12 cellular contexts compared by ENCODE assay signal in genomic region chr2:36562245-36562644, GRCh38. TPM values are rescaled to one million over a fixed set of nuclear protein-coding genes. Genes with fewer than 3 reads are reported as not detected.
DNase-seq lines count a peak whose midpoint lies in the region; ATAC-seq, FAIRE-seq and TF ChIP-seq lines count a peak whose summit lies in the region.
"Had no signal": no experiment of that assay in that cellular context is flagged by ENCODE, and none has a peak within 500 bp of the region (broad histone marks: within the 10 kb centered on the region; RNA-seq: fewer than 3 reads in every experiment).

No MANE protein-coding gene starts in this region.

- TF ChIP-seq EP300 in HepG2 (IDR thresholded peaks at IDR 0.05; ENCODE audit: low read depth in 2 of 2, low read length in 2 of 2): no peak
- TF ChIP-seq EP300 in HepG2 (CRISPR knock-in tag; IDR thresholded peaks at IDR 0.05; ENCODE audit: borderline replicate concordance): no peak

- no peak overlapping the region for H2AFZ ChIP-seq in HepG2 (ENCODE audit: low read length)
- H2AFZ ChIP-seq in keratinocyte (ENCODE audit: control insufficient read depth, low read length): no peak overlapping the region

- no peaks in the 10 kb centered on the region for H3K9me3 ChIP-seq in right lobe of liver
- H3K9me3 ChIP-seq in HepG2 (ENCODE audit: low read length): no peaks in the 10 kb centered on the region
- H3K9me3 ChIP-seq in keratinocyte (ENCODE audit: control insufficient read depth, low read depth, low read length): no peaks in the 10 kb centered on the region
- H3K9me3 ChIP-seq in vagina: no peaks in the 10 kb centered on the region

- H3K4me1 ChIP-seq in right lobe of liver (peaks cover 0 to 12% (median 0%) of the 10 kb centered on the region in 4 donors), HepG2 (ENCODE audit: insufficient read depth, low read length) (peaks cover 23% of the 10 kb centered on the region), keratinocyte (ENCODE audit: control insufficient read depth, extremely low read depth, insufficient read depth, low read length) (peaks cover 39% of the 10 kb centered on the region), vagina (peaks cover 9% of the 10 kb centered on the region)

- ATAC-seq in right lobe of liver: peak in 1 of 4 donors; percentile 26
- ATAC-seq in HepG2: no peak
- ATAC-seq: naive thymus-derived CD8-positive, alpha-beta T cell had no signal

- dilution Hi-C loops in keratinocyte (cut with MboI; ENCODE audit: extremely low pct_ligation_motif_present, low sequenced_read_pairs): no loop called here

- H3K27ac ChIP-seq in right lobe of liver (peak overlapping the region; percentile 2 to 78 (median 38)), HepG2 (ENCODE audit: extremely low read length, insufficient read depth, low read length) (no peak overlapping the region), keratinocyte (ENCODE audit: control insufficient read depth, insufficient read depth, low read length) (peak overlapping the region; percentile 81), vagina (peak overlapping the region; percentile 17)

- H3K4me3 ChIP-seq in right lobe of liver: no peak overlapping the region
- H3K4me3 ChIP-seq in HepG2 (replicated peaks in 1 of 3; ENCODE audit: insufficient read depth in 1 of 3, low read depth in 2 of 3, low read length in 3 of 3): no peak overlapping the region
- H3K4me3 ChIP-seq in astrocyte of the spinal cord (ENCODE audit: low read depth, low read length): no peak overlapping the region
- peak overlapping the region in 1 of 3 experiments; percentile 12 for H3K4me3 ChIP-seq in keratinocyte (ENCODE audit: control insufficient read depth in 2 of 3, extremely low read depth in 1 of 3, insufficient read depth in 2 of 3, low read depth in 1 of 3, low read length in 3 of 3)
- no peak overlapping the region for H3K4me3 ChIP-seq in vagina

- TF ChIP-seq CTCF in right lobe of liver (IDR thresholded peaks at IDR 0.05): no peak
- no peak for TF ChIP-seq CTCF in HepG2 (CRISPR knock-in tag; IDR thresholded peaks at IDR 0.05)
- no peak for TF ChIP-seq CTCF in astrocyte of the spinal cord (IDR thresholded peaks at IDR 0.05; ENCODE audit: low read depth, low read length)
- TF ChIP-seq CTCF in keratinocyte (optimal IDR thresholded peaks at IDR 0.05 in 1 of 3, IDR thresholded peaks at IDR 0.05 in 1 of 3, conservative IDR thresholded peaks at IDR 0.05 in 1 of 3; ENCODE audit: extremely low read depth in 1 of 3, insufficient read depth in 2 of 3, low read length in 3 of 3): no peak
- TF ChIP-seq CTCF in vagina (IDR thresholded peaks at IDR 0.05): no peak

- H3K9me1 ChIP-seq in keratinocyte (ENCODE audit: control insufficient read depth, extremely low read depth, insufficient read depth, low read length): peaks cover 4% of the 10 kb centered on the region

- H4K20me1 ChIP-seq in HepG2 (ENCODE audit: insufficient read depth, low read length): no peaks in the 10 kb centered on the region
- no peaks in the 10 kb centered on the region for H4K20me1 ChIP-seq in keratinocyte (ENCODE audit: control insufficient read depth, extremely low read depth, insufficient read depth, low read length)

- peaks cover 0 to 5% (median 0%) of the 10 kb centered on the region in 4 donors for H3K36me3 ChIP-seq in right lobe of liver
- peaks cover 2 to 40% of the 10 kb centered on the region in 2 experiments; a peak in 3 of 5 replicates for H3K36me3 ChIP-seq in HepG2 (replicated peaks in 1 of 2; ENCODE audit: control insufficient read depth in 1 of 2, insufficient read depth in 2 of 2, low read length in 2 of 2)
- H3K36me3 ChIP-seq in keratinocyte (ENCODE audit: control insufficient read depth in 2 of 2, extremely low read depth in 1 of 2, insufficient read depth in 2 of 2, low read length in 2 of 2): peaks cover 6 to 28% of the 10 kb centered on the region in 2 experiments
- H3K36me3 ChIP-seq in vagina: peaks cover 0 to 5% of the 10 kb centered on the region in 2 donors

- CTCF ChIA-PET in HepG2 (lab: Yijun Ruan, JAX; ENCODE audit: low intra/inter-chr PET ratio, low total read pairs): no interaction called here

- intact Hi-C loops in right lobe of liver (cut with DNase I) (no loop called here), HepG2 (cut with micrococcal nuclease; ENCODE audit: unreplicated experiment) (no loop called here), vagina (cut with DNase I) (no loop called here)

- no peaks in the 10 kb centered on the region for H3K27me3 ChIP-seq in right lobe of liver
- H3K27me3 ChIP-seq in HepG2 (ENCODE audit: control insufficient read depth in 1 of 2, insufficient read depth in 2 of 2, low read length in 2 of 2): no peaks in the 10 kb centered on the region
- no peaks in the 10 kb centered on the region for H3K27me3 ChIP-seq in keratinocyte (ENCODE audit: control insufficient read depth, extremely low read depth, insufficient read depth, low read length)
- no peaks in the 10 kb centered on the region for H3K27me3 ChIP-seq in vagina

- in situ Hi-C loops in HepG2 (cut with HindIII; ENCODE audit: extremely low pct_ligation_motif_present, low pct_unique_long_range_greater_than_20kb): no loop called here
- in situ Hi-C loops in astrocyte of the spinal cord (cut with HindIII; ENCODE audit: low sequenced_read_pairs): no loop called here

- H3K4me2 ChIP-seq in HepG2 (ENCODE audit: low read depth, low read length): no peak overlapping the region
- peak overlapping the region; percentile 88 for H3K4me2 ChIP-seq in keratinocyte (ENCODE audit: control insufficient read depth, extremely low read depth, insufficient read depth, low read depth, low read length)

- WGBS in right lobe of liver (ENCODE audit: insufficient coverage, low coverage, low lambda C conversion rate, missing lambda C conversion rate): 82% methylated on average over 1 of the region's 1 CpG
- 96% methylated on average over 1 of the region's 1 CpG for WGBS in HepG2 (ENCODE audit: low lambda C conversion rate)

- H3K9ac ChIP-seq in HepG2 (ENCODE audit: insufficient read depth, low read depth, low read length): no peak overlapping the region
- no peak overlapping the region for H3K9ac ChIP-seq in keratinocyte (ENCODE audit: control insufficient read depth, extremely low read depth, insufficient read depth, low read length)

- no peak for TF ChIP-seq RAD21 in HepG2 (CRISPR knock-in tag; IDR thresholded peaks at IDR 0.05)

- no peak for FAIRE-seq in HepG2 (lab: Jason Lieb, UNC)
- FAIRE-seq in keratinocyte (lab: Jason Lieb, UNC): peak; percentile 71

- POLR2A ChIA-PET in HepG2 (lab: Yijun Ruan, JAX): interaction anchor here (1.2 kb wide), 1 partner anchor 209 kb away, joined by 4 read pairs; no protein-coding TSS in a partner anchor

- H3K79me2 ChIP-seq in HepG2 (ENCODE audit: insufficient read depth, low read length): no peaks in the 10 kb centered on the region
- peaks cover 23% of the 10 kb centered on the region for H3K79me2 ChIP-seq in keratinocyte (ENCODE audit: control insufficient read depth, insufficient read depth, low read length)

- DNase-seq in right lobe of liver (no peak), HepG2 (ENCODE audit: low spot score) (no peak), astrocyte of the spinal cord (ENCODE audit: low read depth, low spot score) (peak; percentile 63), keratinocyte (ENCODE audit: low read depth, low spot score) (peak; percentile 72), vagina (ENCODE audit: extremely low spot score in 2 of 2) (no peak), NOMO-1 treated with dmso at 0.1 percent for 144 hours (lab: John Stamatoyannopoulos, UW; ENCODE audit: unreplicated experiment) (no peak), NCI-H2029 (lab: John Stamatoyannopoulos, UW) (no peak)
- DNase-seq in stimulated activated CD4-positive, alpha-beta T cell treated with anti-CD3 and anti-CD28 coated beads, Interleukin-12 subunit alpha, Interleukin-12 subunit beta, amount 100 ng/mL, for 4 hours: no peak
- DNase-seq: GDM1; GOT3; naive thymus-derived CD8-positive, alpha-beta T cell; NCI-H1417 treated with DMSO at 0.1 percent for 48 hours had no signal

- no peak for TF ChIP-seq POLR2A in right lobe of liver (IDR thresholded peaks at IDR 0.05)
- TF ChIP-seq POLR2A in HepG2 (IDR thresholded peaks at IDR 0.05; ENCODE audit: insufficient read depth in 1 of 2, low read depth in 2 of 2, low read length in 2 of 2): no peak
- no peak for TF ChIP-seq POLR2A in vagina (IDR thresholded peaks at IDR 0.05)

- BruUV-seq in HepG2 (replicated peaks; lab: Mats Ljungman, UMichigan): no TSS peak

RNA-seq across cellular contexts. Expression of gene FEZ2, which starts 35.7 kb away (rescaled TPM):
- total RNA-seq in right lobe of liver (10 to 100 TPM; 11.1 to 22.2 (median 18.7) TPM), HepG2 (2016; rRNA removed; fragmentation: Illumina TruSeq; extraction: Trizol) (59.1 and 59.3 TPM in 2 replicates), vagina (39.3 TPM)
- 8.4 and 12.9 TPM in 2 replicates for total RNA-seq in HepG2 (2016; cell fraction: cytosol; rRNA removed; fragmentation: Illumina TruSeq; extraction: Trizol; ENCODE audit: low read depth)
- 54.2 and 72.2 TPM in 2 replicates for total RNA-seq in HepG2 (2016; cell fraction: insoluble cytoplasmic fraction; rRNA removed; fragmentation: Illumina TruSeq; extraction: Trizol)
- 24.4 TPM in 2 replicates for total RNA-seq in HepG2 (2016; cell fraction: membrane; rRNA removed; fragmentation: Illumina TruSeq; extraction: Trizol)
- total RNA-seq in HepG2 (2016; cell fraction: nucleus; rRNA removed; fragmentation: Illumina TruSeq; extraction: Trizol): 58.1 and 65.8 TPM in 2 replicates
- polyA plus RNA-seq in HepG2 (2011; rRNA removed) (30.0 and 42.5 TPM in 2 replicates), keratinocyte (29.6 to 56.2 TPM (median 35.4 TPM) in 3 replicates)
- 14.6 and 23.9 TPM in 2 replicates for polyA plus RNA-seq in HepG2 (2011; cell fraction: cytosol; rRNA removed)
- polyA plus RNA-seq in HepG2 (2011; cell fraction: nucleus; rRNA removed): 18.9 and 26.2 TPM in 2 replicates
- 37.5 and 58.9 TPM in 2 replicates for polyA plus RNA-seq in HepG2 (2012)
- polyA plus RNA-seq in HepG2 (2016; cell fraction: cytosol; fragmentation: Illumina TruSeq; extraction: Trizol; ENCODE audit: low read depth): 8.4 and 9.6 TPM in 2 replicates
- 57.2 and 67.4 TPM in 2 replicates for polyA plus RNA-seq in HepG2 (2016; cell fraction: insoluble cytoplasmic fraction; fragmentation: Illumina TruSeq; extraction: Trizol; ENCODE audit: low read depth)
- 16.7 and 18.6 TPM in 2 replicates for polyA plus RNA-seq in HepG2 (2016; cell fraction: membrane; fragmentation: Illumina TruSeq; extraction: Trizol; ENCODE audit: low read depth)
- polyA plus RNA-seq in HepG2 (2016; cell fraction: nucleus; fragmentation: Illumina TruSeq; extraction: Trizol; ENCODE audit: insufficient read depth, low read depth): 44.6 and 44.8 TPM in 2 replicates
- polyA minus RNA-seq in HepG2 (2011; rRNA and poly(A)+ RNA removed; ENCODE audit: low replicate concordance): 3.2 and 8.2 TPM in 2 replicates
- 18.1 and 22.6 TPM in 2 replicates for polyA minus RNA-seq in HepG2 (2011; cell fraction: cytosol; rRNA and poly(A)+ RNA removed)
- polyA minus RNA-seq in HepG2 (2011; cell fraction: nucleus; rRNA and poly(A)+ RNA removed): 116 and 120 TPM in 2 replicates
- 41.0 TPM for polyA plus RNA-seq in keratinocyte (2011; ENCODE audit: low read depth)
- 29.9 and 48.5 TPM in 2 replicates for polyA plus RNA-seq in keratinocyte (2011; cell fraction: cytosol; rRNA removed)
- 29.6 and 36.7 TPM in 2 replicates for polyA plus RNA-seq in keratinocyte (2011; cell fraction: nucleus; rRNA removed)
- polyA plus RNA-seq in keratinocyte (2012; ENCODE audit: low replicate concordance): 26.4 and 40.9 TPM in 2 replicates
- polyA minus RNA-seq in keratinocyte: 6.2 to 26.3 TPM (median 9.2 TPM) in 3 replicates
- polyA minus RNA-seq in keratinocyte (2011; cell fraction: cytosol; rRNA and poly(A)+ RNA removed): 12.5 TPM
- 9.7 and 21.7 TPM in 2 replicates for polyA minus RNA-seq in keratinocyte (2011; cell fraction: nucleus; rRNA and poly(A)+ RNA removed)

Comparison
In these comparisons a context has a peak if more than half of its experiments do, and no peak if none do; other contexts are left out.
1. DNase-seq: peak in astrocyte of the spinal cord (single experiment) and keratinocyte (single experiment); none in right lobe of liver (0 of 3), HepG2 (single experiment), vagina (0 of 2), NOMO-1 treated with dmso at 0.1 percent for 144 hours (single experiment), stimulated activated CD4-positive, alpha-beta T cell treated with anti-CD3 and anti-CD28 coated beads, Interleukin-12 subunit alpha, Interleukin-12 subunit beta, amount 100 ng/mL, for 4 hours (single experiment) and NCI-H2029 (single experiment).